1 cellular context compared by ENCODE assay signal in genomic region chr6:90885611-90886056, GRCh38.
TF ChIP-seq lines count a peak whose summit lies in the region.

No MANE protein-coding gene starts in this region.

TF ChIP-seq in K562, 482 proteins besides CTCF, POLR2A, EP300 and RAD21 (continued from another document):
- no peak for TF ChIP-seq ZNF609 (CRISPR knock-in tag; IDR thresholded peaks at IDR 0.05; ENCODE audit: borderline replicate concordance)
- TF ChIP-seq OTX1 (CRISPR knock-in tag; IDR thresholded peaks at IDR 0.05), result no peak
- no peak for TF ChIP-seq CAMTA2 (CRISPR knock-in tag; conservative IDR thresholded peaks at IDR 0.05)
- TF ChIP-seq SMARCB1 (IDR thresholded peaks at IDR 0.05; ENCODE audit: insufficient read length, low read depth), result no peak
- no peak for TF ChIP-seq U2AF1 (optimal IDR thresholded peaks at IDR 0.05; ENCODE audit: low read depth, low read length)
- TF ChIP-seq CEBPG (CRISPR knock-in tag; IDR thresholded peaks at IDR 0.05), result no peak
- TF ChIP-seq CEBPG (tag; conservative IDR thresholded peaks at IDR 0.05 in 1 of 2, IDR thresholded peaks at IDR 0.05 in 1 of 2), result no peak
- no peak for TF ChIP-seq ZBTB26 (CRISPR knock-in tag; IDR thresholded peaks at IDR 0.05)
- TF ChIP-seq BCOR (IDR thresholded peaks at IDR 0.05), result no peak
- no peak for TF ChIP-seq ZBED1 (IDR thresholded peaks at IDR 0.05)
- no peak for TF ChIP-seq IRF1 (CRISPR knock-in tag; IDR thresholded peaks at IDR 0.05; ENCODE audit: borderline replicate concordance)
- no peak for TF ChIP-seq U2AF2 (optimal IDR thresholded peaks at IDR 0.05; ENCODE audit: low read depth, low read length)
- no peak for TF ChIP-seq ZNF174 (CRISPR knock-in tag; IDR thresholded peaks at IDR 0.05)
